1 cellular context compared by ENCODE assay signal in the genomic region with DNA sequence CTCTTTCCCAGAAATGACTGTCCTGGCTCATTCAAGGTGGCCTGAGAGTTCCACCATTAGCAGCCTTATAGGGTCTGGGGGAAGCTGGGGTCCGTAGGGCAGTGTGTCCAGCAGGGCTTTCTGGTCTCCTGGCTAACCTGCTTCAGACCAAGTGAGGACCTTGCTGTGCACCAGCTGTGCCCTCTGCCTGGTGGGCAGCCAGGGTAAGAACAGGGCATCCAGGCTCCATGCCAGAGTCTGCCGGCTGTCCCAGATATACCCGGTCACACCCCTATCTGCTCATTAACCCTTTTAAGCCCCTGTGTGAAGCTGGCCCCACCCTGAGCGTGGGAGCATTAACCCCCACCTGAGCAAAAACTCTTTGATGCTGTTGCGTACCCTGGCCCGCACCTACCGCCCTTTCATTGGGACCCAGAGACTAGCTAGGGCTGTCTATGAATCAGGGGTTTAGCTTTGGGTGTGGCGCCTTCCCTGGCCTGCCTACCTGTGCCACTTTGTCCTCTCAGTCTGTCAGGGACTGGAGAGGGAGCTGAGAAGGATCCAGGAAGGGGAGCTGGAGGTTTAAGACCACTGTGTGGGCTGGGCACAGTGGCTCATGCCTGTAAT.
TF ChIP-seq lines count a peak whose summit lies in the region.

No MANE protein-coding gene starts in this region.

TF ChIP-seq in H1, 55 proteins besides CTCF, POLR2A, EP300 and RAD21:
- TF ChIP-seq CHD2 (IDR thresholded peaks at IDR 0.05; ENCODE audit: low read length) (no peak), KDM4A (IDR thresholded peaks at IDR 0.05; ENCODE audit: low read depth, low read length, severe bottlenecking) (no peak), BCL11A (IDR thresholded peaks at IDR 0.05; ENCODE audit: low read depth in 2 of 2, low read length in 2 of 2) (no peak), KDM5A (IDR thresholded peaks at IDR 0.05; ENCODE audit: low read length) (no peak), SIRT6 (IDR thresholded peaks at IDR 0.05; ENCODE audit: low read length) (no peak), RNF2 (IDR thresholded peaks at IDR 0.05; ENCODE audit: borderline replicate concordance, low read depth, low read length, missing control alignments, poor library complexity, severe bottlenecking) (no peak), GTF2F1 (IDR thresholded peaks at IDR 0.05; ENCODE audit: borderline replicate concordance, low read depth, low read length) (no peak), SP1 (IDR thresholded peaks at IDR 0.05; ENCODE audit: low read depth, low read length) (no peak), RXRA (IDR thresholded peaks at IDR 0.05; ENCODE audit: insufficient read depth, low read depth, low read length) (no peak), FOSL1 (IDR thresholded peaks at IDR 0.05; ENCODE audit: insufficient read depth, low read depth, low read length) (no peak), SIN3A (conservative IDR thresholded peaks at IDR 0.05 in 1 of 2, IDR thresholded peaks at IDR 0.05 in 1 of 2; ENCODE audit: low read depth in 1 of 2, low read length in 2 of 2) (no peak), SRF (IDR thresholded peaks at IDR 0.05; ENCODE audit: low read depth, low read length) (no peak), PHF8 (conservative IDR thresholded peaks at IDR 0.05; ENCODE audit: low read depth, low read length) (no peak)
